ENCODE assay signal across 22 cellular contexts in the genomic region with DNA sequence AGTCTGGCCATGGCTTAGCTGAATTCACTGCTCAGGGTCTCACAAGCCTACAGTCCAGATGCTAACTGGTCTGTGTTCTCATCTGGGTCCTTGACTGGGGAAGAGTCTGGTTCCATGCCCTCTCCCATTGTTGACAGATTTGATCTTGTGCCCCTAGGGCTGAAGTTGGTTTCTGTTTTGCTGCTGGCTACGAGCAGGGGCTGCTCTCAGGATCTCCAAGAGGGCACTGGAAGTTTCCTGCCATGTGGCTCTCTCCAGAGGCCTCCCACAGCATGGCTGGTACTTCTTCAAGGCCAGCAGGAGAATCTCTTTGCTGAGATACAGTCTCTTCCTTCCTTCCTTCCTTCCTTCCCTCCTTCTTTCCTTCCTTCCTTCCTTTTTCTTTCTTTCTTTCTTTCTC.
"Had no signal": no experiment of that assay in that cellular context is flagged by ENCODE, and none has a peak within 500 bp of the region (broad histone marks: within the 10 kb centered on the region; RNA-seq: fewer than 3 reads in every experiment).

No MANE protein-coding gene starts in this region.

- H3K4me3 Mint-ChIP-seq: endodermal cell; naive thymus-derived CD4-positive, alpha-beta T cell; nephron progenitor cell; stimulated activated memory B cell treated with anti-CD40 and anti-IgM and Interleukin-4, amounts not matched to agents 10 μg/mL and 1 μg/mL and 100 μg/mL, for 72 hours; stimulated activated naive CD8-positive, alpha-beta T cell treated with anti-CD3 and anti-CD28 coated beads, Interleukin-15, amount 100 ng/mL, for 72 hours had no signal

- H3K27me3 Mint-ChIP-seq: stimulated activated naive CD8-positive, alpha-beta T cell treated with anti-CD3 and anti-CD28 coated beads, Interleukin-15, amount 100 ng/mL, for 72 hours had no signal

- H3K4me3 ChIP-seq: colonic mucosa, hepatocyte, left ventricle myocardium inferior, lower lobe of right lung, psoas muscle, right lobe of liver, testis, transverse colon had no signal

- H2AFZ ChIP-seq: hepatocyte had no signal

- H3K4me2 ChIP-seq: hepatocyte had no signal

- DNase-seq: colonic mucosa; dermis blood vessel endothelial cell; endodermal cell; erythroblast; foreskin keratinocyte; head of caudate nucleus; kidney; left cardiac atrium; left ventricle myocardium inferior; lower lobe of right lung; naive thymus-derived CD4-positive, alpha-beta T cell; nephron progenitor cell; psoas muscle; retina; right lobe of liver; stimulated activated CD4-positive, alpha-beta T cell treated with anti-CD3 and anti-CD28 coated beads, Interleukin-4, amount 100 ng/mL, for 1 hour; stimulated activated CD8-positive, alpha-beta memory T cell treated with anti-CD3 and anti-CD28 coated beads, Interleukin-4, amount 100 ng/mL, for 48 hours; stimulated activated naive CD8-positive, alpha-beta T cell treated with anti-CD3 and anti-CD28 coated beads, Interleukin-15, amount 100 ng/mL, for 72 hours; testis; transverse colon had no signal

- H3K9me3 ChIP-seq: colonic mucosa, left ventricle myocardium inferior, lower lobe of right lung, psoas muscle, right lobe of liver, testis, transverse colon had no signal

- H3K27ac Mint-ChIP-seq: endodermal cell; naive thymus-derived CD4-positive, alpha-beta T cell; nephron progenitor cell; stimulated activated memory B cell treated with anti-CD40 and anti-IgM and Interleukin-4, amounts not matched to agents 10 μg/mL and 1 μg/mL and 100 μg/mL, for 72 hours had no signal

- H3K27ac ChIP-seq: colonic mucosa, foreskin keratinocyte, hepatocyte, left ventricle myocardium inferior, lower lobe of right lung, psoas muscle, right lobe of liver, testis, transverse colon had no signal

- H3K27me3 ChIP-seq: foreskin keratinocyte, hepatocyte, right lobe of liver, testis, transverse colon had no signal

- H3K36me3 Mint-ChIP-seq: naive thymus-derived CD4-positive, alpha-beta T cell; stimulated activated memory B cell treated with anti-CD40 and anti-IgM and Interleukin-4, amounts not matched to agents 10 μg/mL and 1 μg/mL and 100 μg/mL, for 72 hours had no signal

- H3K36me3 ChIP-seq: colonic mucosa, left ventricle myocardium inferior, lower lobe of right lung, right lobe of liver, transverse colon had no signal

- H3K79me2 ChIP-seq: hepatocyte had no signal

- ATAC-seq: foreskin keratinocyte; left cardiac atrium; lower lobe of right lung; naive thymus-derived CD4-positive, alpha-beta T cell; psoas muscle; right lobe of liver; stimulated activated memory B cell treated with anti-CD40 and anti-IgM and Interleukin-4, amounts not matched to agents 10 μg/mL and 1 μg/mL and 100 μg/mL, for 72 hours; stimulated activated naive CD8-positive, alpha-beta T cell treated with anti-CD3 and anti-CD28 coated beads, Interleukin-15, amount 100 ng/mL, for 72 hours had no signal

- H3K4me1 ChIP-seq: colonic mucosa, left ventricle myocardium inferior, lower lobe of right lung, psoas muscle, right lobe of liver, testis, transverse colon had no signal

- H3K9me3 Mint-ChIP-seq: endodermal cell; naive thymus-derived CD4-positive, alpha-beta T cell; stimulated activated naive CD8-positive, alpha-beta T cell treated with anti-CD3 and anti-CD28 coated beads, Interleukin-15, amount 100 ng/mL, for 72 hours had no signal
